28 cellular contexts compared by ENCODE assay signal in genomic region chr19:34341935-34342680, GRCh38.
"Had no signal": no experiment of that assay in that cellular context is flagged by ENCODE, and none has a peak within 500 bp of the region (broad histone marks: within the 10 kb centered on the region; RNA-seq: fewer than 3 reads in every experiment).

No MANE protein-coding gene starts in this region.

- H3K36me3 Mint-ChIP-seq: natural killer cell had no signal

- ATAC-seq: activated CD4-positive, CD25-positive, alpha-beta regulatory T cell treated with anti-CD3 and anti-CD28 coated beads, Interleukin-2, amount 50 U/mL, for 24 hours; activated naive CD4-positive, alpha-beta T cell treated with anti-CD3 and anti-CD28 coated beads, Interleukin-2, amount 50 U/mL, for 72 hours; natural killer cell; right lobe of liver; SK-N-SH treated with all-trans-retinoic acid at 6 μM for 48 hours; stimulated activated memory B cell treated with anti-CD40 and anti-IgM and Interleukin-4, amounts not matched to agents 10 μg/mL and 1 μg/mL and 100 μg/mL, for 72 hours; stimulated activated naive CD8-positive, alpha-beta T cell treated with anti-CD3 and anti-CD28 coated beads, Interleukin-15, amount 100 ng/mL, for 72 hours had no signal

- H3K27ac ChIP-seq: adrenal gland, ascending aorta, brain microvascular endothelial cell, coronary artery, right lobe of liver had no signal

- H3K27me3 Mint-ChIP-seq: activated CD4-positive, alpha-beta memory T cell treated with anti-CD3 and anti-CD28 coated beads, Interleukin-2, amount 10 ng/mL, durations not matched to agents 7 days and 5 days; activated CD4-positive, alpha-beta T cell treated with anti-CD3 and anti-CD28 coated beads, Interleukin-2, amount 10 ng/mL, durations not matched to agents 24 days and 14 days; activated T-cell treated with anti-CD3 and anti-CD28 coated beads, Interleukin-2, amount 50 U/mL, for 24 hours; progenitor cell of endocrine pancreas; stimulated activated memory B cell treated with anti-CD40 and anti-IgM and Interleukin-4, amounts not matched to agents 10 μg/mL and 1 μg/mL and 100 μg/mL, for 72 hours; stimulated activated naive CD8-positive, alpha-beta T cell treated with anti-CD3 and anti-CD28 coated beads, Interleukin-15, amount 100 ng/mL, for 72 hours; type B pancreatic cell had no signal

- H3K27ac Mint-ChIP-seq: activated CD4-positive, alpha-beta memory T cell treated with anti-CD3 and anti-CD28 coated beads, Interleukin-2, amount 10 ng/mL, durations not matched to agents 7 days and 5 days; activated CD4-positive, alpha-beta T cell treated with anti-CD3 and anti-CD28 coated beads, Interleukin-2, amount 10 ng/mL, durations not matched to agents 24 days and 14 days; activated T-cell treated with anti-CD3 and anti-CD28 coated beads, Interleukin-2, amount 50 U/mL, for 24 hours; natural killer cell; progenitor cell of endocrine pancreas; stimulated activated memory B cell treated with anti-CD40 and anti-IgM and Interleukin-4, amounts not matched to agents 10 μg/mL and 1 μg/mL and 100 μg/mL, for 72 hours; stimulated activated naive CD8-positive, alpha-beta T cell treated with anti-CD3 and anti-CD28 coated beads, Interleukin-15, amount 100 ng/mL, for 72 hours; T-helper 2 cell treated with Interferon-gamma antibody and Interleukin-4, amounts not matched to agents 5 μg/mL and 100 μg/mL, for 36 hours; type B pancreatic cell had no signal

- H3K4me3 Mint-ChIP-seq: activated CD4-positive, alpha-beta memory T cell treated with anti-CD3 and anti-CD28 coated beads, Interleukin-2, amount 10 ng/mL, durations not matched to agents 7 days and 5 days; activated CD4-positive, alpha-beta T cell treated with anti-CD3 and anti-CD28 coated beads, Interleukin-2, amount 10 ng/mL, durations not matched to agents 24 days and 14 days; activated T-cell treated with anti-CD3 and anti-CD28 coated beads, Interleukin-2, amount 50 U/mL, for 24 hours; immature natural killer cell; natural killer cell; stimulated activated memory B cell treated with anti-CD40 and anti-IgM and Interleukin-4, amounts not matched to agents 10 μg/mL and 1 μg/mL and 100 μg/mL, for 72 hours; stimulated activated naive CD8-positive, alpha-beta T cell treated with anti-CD3 and anti-CD28 coated beads, Interleukin-15, amount 100 ng/mL, for 72 hours; T-helper 2 cell treated with Interferon-gamma antibody and Interleukin-4, amounts not matched to agents 5 μg/mL and 100 μg/mL, for 36 hours; type B pancreatic cell had no signal

- H3K9me3 Mint-ChIP-seq: activated CD4-positive, alpha-beta memory T cell treated with anti-CD3 and anti-CD28 coated beads, Interleukin-2, amount 10 ng/mL, durations not matched to agents 7 days and 5 days; activated CD4-positive, alpha-beta T cell treated with anti-CD3 and anti-CD28 coated beads, Interleukin-2, amount 10 ng/mL, durations not matched to agents 24 days and 14 days; activated naive CD4-positive, alpha-beta T cell treated with anti-CD3 and anti-CD28 coated beads, Interleukin-2, amount 50 U/mL, for 72 hours; activated T-cell treated with anti-CD3 and anti-CD28 coated beads, Interleukin-2, amount 50 U/mL, for 24 hours; immature natural killer cell; natural killer cell; stimulated activated memory B cell treated with anti-CD40 and anti-IgM and Interleukin-4, amounts not matched to agents 10 μg/mL and 1 μg/mL and 100 μg/mL, for 72 hours; stimulated activated naive CD8-positive, alpha-beta T cell treated with anti-CD3 and anti-CD28 coated beads, Interleukin-15, amount 100 ng/mL, for 72 hours; type B pancreatic cell had no signal

- H3K27me3 ChIP-seq: adrenal gland, ascending aorta, brain microvascular endothelial cell, dorsolateral prefrontal cortex, right lobe of liver had no signal

- DNase-seq: activated CD4-positive, alpha-beta memory T cell treated with anti-CD3 and anti-CD28 coated beads, Interleukin-2, amount 10 ng/mL, durations not matched to agents 7 days and 5 days; activated CD4-positive, alpha-beta T cell treated with anti-CD3 and anti-CD28 coated beads, Interleukin-2, amount 10 ng/mL, durations not matched to agents 24 days and 14 days; activated CD8-positive, alpha-beta memory T cell treated with anti-CD3 and anti-CD28 coated beads, Interleukin-2, amount 50 U/mL, for 48 hours; activated gamma-delta T cell treated with Interleukin-2 at 50 U/mL for 16 hours; activated T-cell treated with anti-CD3 and anti-CD28 coated beads, Interleukin-2, amount 50 U/mL, for 24 hours; adrenal gland; brain microvascular endothelial cell; dorsolateral prefrontal cortex; effector memory CD4-positive, alpha-beta T cell; erythroblast; head of caudate nucleus; hypothalamus; immature natural killer cell; mesenchymal stem cell; natural killer cell; right lobe of liver; stimulated activated CD4-positive, alpha-beta T cell treated with anti-CD3 and anti-CD28 coated beads, Interleukin-4, amount 100 ng/mL, for 1 hour; stimulated activated naive CD8-positive, alpha-beta T cell treated with anti-CD3 and anti-CD28 coated beads, Interleukin-15, amount 100 ng/mL, for 72 hours; substantia nigra had no signal

- H3K9me3 ChIP-seq: adrenal gland, ascending aorta, right lobe of liver had no signal

- H3K4me3 ChIP-seq: adrenal gland, ascending aorta, coronary artery, dorsolateral prefrontal cortex, right lobe of liver had no signal
